Comparison of ENCODE assay signal across 1 cellular context in the genomic region with DNA sequence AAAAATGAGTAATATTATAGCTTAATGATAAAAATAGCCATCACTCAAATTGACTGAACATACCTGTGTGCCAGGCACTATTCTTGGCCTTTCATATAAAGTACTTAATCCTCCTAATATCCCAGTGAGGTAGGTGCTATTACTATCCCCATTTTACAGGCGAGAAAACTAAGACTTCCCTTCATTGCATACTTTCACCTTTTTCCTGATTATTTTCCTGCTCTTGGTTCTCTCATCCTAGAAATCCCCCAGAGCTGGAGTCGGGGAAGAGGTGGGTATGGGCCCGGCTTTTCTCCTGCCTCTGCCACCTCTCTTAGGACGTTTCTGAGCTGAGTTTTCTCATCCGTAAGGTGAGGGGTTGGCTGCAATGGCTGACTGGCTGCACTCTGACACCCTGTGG.
TF ChIP-seq lines count a peak whose summit lies in the region.

No MANE protein-coding gene starts in this region.

TF ChIP-seq in A549, 52 proteins besides CTCF, POLR2A, EP300 and RAD21:
- TF ChIP-seq ZC3H11A (IDR thresholded peaks at IDR 0.05) (no peak), GATA3 (IDR thresholded peaks at IDR 0.05; ENCODE audit: borderline replicate concordance) (no peak), CHD4 (IDR thresholded peaks at IDR 0.05; ENCODE audit: borderline replicate concordance) (no peak), TFCP2L1 (CRISPR knock-in tag; IDR thresholded peaks at IDR 0.05) (no peak), MAFK (IDR thresholded peaks at IDR 0.05; ENCODE audit: partially characterized antibody) (no peak), HDAC2 (IDR thresholded peaks at IDR 0.05) (no peak), EHF (CRISPR knock-in tag; IDR thresholded peaks at IDR 0.05) (no peak), EHMT2 (IDR thresholded peaks at IDR 0.05; ENCODE audit: low read depth) (no peak), RARB (CRISPR knock-in tag; IDR thresholded peaks at IDR 0.05) (no peak), HOXB13 (CRISPR knock-in tag; IDR thresholded peaks at IDR 0.05; ENCODE audit: low read depth) (no peak), ESRRA (IDR thresholded peaks at IDR 0.05; ENCODE audit: borderline replicate concordance, low read length) (no peak), RCOR1 (IDR thresholded peaks at IDR 0.05; ENCODE audit: low read depth, low read length) (no peak), JUNB (IDR thresholded peaks at IDR 0.05) (no peak), BHLHE40 (IDR thresholded peaks at IDR 0.05; ENCODE audit: low read depth, low read length) (no peak), ZFP36 (IDR thresholded peaks at IDR 0.05; ENCODE audit: borderline replicate concordance, partially characterized antibody) (no peak), TP53 (CRISPR knock-in tag; IDR thresholded peaks at IDR 0.05) (no peak)
- TF ChIP-seq, protein P1, sequence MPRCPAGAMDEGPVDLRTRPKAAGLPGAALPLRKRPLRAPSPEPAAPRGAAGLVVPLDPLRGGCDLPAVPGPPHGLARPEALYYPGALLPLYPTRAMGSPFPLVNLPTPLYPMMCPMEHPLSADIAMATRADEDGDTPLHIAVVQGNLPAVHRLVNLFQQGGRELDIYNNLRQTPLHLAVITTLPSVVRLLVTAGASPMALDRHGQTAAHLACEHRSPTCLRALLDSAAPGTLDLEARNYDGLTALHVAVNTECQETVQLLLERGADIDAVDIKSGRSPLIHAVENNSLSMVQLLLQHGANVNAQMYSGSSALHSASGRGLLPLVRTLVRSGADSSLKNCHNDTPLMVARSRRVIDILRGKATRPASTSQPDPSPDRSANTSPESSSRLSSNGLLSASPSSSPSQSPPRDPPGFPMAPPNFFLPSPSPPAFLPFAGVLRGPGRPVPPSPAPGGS (IDR thresholded peaks at IDR 0.05), result no peak
- TF ChIP-seq, protein P2, sequence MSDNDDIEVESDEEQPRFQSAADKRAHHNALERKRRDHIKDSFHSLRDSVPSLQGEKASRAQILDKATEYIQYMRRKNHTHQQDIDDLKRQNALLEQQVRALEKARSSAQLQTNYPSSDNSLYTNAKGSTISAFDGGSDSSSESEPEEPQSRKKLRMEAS (IDR thresholded peaks at IDR 0.05), result no peak
- TF ChIP-seq, protein P3, sequence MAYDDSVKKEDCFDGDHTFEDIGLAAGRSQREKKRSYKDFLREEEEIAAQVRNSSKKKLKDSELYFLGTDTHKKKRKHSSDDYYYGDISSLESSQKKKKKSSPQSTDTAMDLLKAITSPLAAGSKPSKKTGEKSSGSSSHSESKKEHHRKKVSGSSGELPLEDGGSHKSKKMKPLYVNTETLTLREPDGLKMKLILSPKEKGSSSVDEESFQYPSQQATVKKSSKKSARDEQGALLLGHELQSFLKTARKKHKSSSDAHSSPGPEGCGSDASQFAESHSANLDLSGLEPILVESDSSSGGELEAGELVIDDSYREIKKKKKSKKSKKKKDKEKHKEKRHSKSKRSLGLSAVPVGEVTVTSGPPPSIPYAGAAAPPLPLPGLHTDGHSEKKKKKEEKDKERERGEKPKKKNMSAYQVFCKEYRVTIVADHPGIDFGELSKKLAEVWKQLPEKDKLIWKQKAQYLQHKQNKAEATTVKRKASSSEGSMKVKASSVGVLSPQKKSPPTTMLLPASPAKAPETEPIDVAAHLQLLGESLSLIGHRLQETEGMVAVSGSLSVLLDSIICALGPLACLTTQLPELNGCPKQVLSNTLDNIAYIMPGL (CRISPR knock-in tag; IDR thresholded peaks at IDR 0.05; ENCODE audit: borderline replicate concordance), result no peak
TF ChIP-seq in A549: peak in this region for 0.
